8 cellular contexts compared by ENCODE assay signal in genomic region chr19:5622465-5623396, GRCh38. TPM values are rescaled to one million over a fixed set of nuclear protein-coding genes. Genes with fewer than 3 reads are reported as not detected.
DNase-seq lines count a peak whose midpoint lies in the region; ATAC-seq and TF ChIP-seq lines count a peak whose summit lies in the region.

SAFB (plus strand) TSS chr19:5623083; CDS start chr19:5623206, 123 bp downstream.
SAFB2 (minus strand) TSS chr19:5622776; CDS start chr19:5622715, 61 bp downstream.

- peak; percentile 98 for DNase-seq in AG09309 (ENCODE audit: low read depth)
- DNase-seq in NCI-H446 (lab: John Stamatoyannopoulos, UW): peak; percentile 99 to 100
- DNase-seq in activated CD4-positive, CD25-positive, alpha-beta regulatory T cell treated with anti-CD3 and anti-CD28 coated beads, Interleukin-2, amount 50 U/mL, for 16 hours (ENCODE audit: low read depth, low spot score): peak; percentile 100
- peak; percentile 97 to 100 for DNase-seq in central memory CD8-positive, alpha-beta T cell (ENCODE audit: low spot score in 2 of 2)
- peak; percentile 100 for DNase-seq in inferior parietal cortex (ENCODE audit: extremely low spot score)
- DNase-seq in spleen: peak; percentile 100

- H3K9me3 ChIP-seq in spleen: no peaks in the 10 kb centered on the region

- 0% methylated on average over 73 to 116 of the region's 116 CpGs for WGBS in spleen, 5 donors

- peaks cover 0 to 66% (median 40%) of the 10 kb centered on the region in 6 donors for H3K36me3 ChIP-seq in spleen

- peak within 1 kb of the TSS; percentile 100 for H3K4me3 Mint-ChIP-seq in central memory CD8-positive, alpha-beta T cell

- peak within 1 kb of the TSS; percentile 100 for H3K27ac Mint-ChIP-seq in central memory CD8-positive, alpha-beta T cell (ENCODE audit: low read depth)

- intact Hi-C loops in spleen (cut with DNase I; ENCODE audit: low total_unique reads): loop anchor here (10.0 kb wide), 1 partner anchor 52 kb away; no protein-coding TSS in a partner anchor

- peaks cover 63% of the 10 kb centered on the region for H3K36me3 Mint-ChIP-seq in central memory CD8-positive, alpha-beta T cell (ENCODE audit: insufficient read depth)

- peaks cover 66 to 86% (median 79%) of the 10 kb centered on the region in 6 donors for H3K4me1 ChIP-seq in spleen

- peak within 1 kb of the TSS; percentile 82 to 99 (median 96) for H3K27ac ChIP-seq in spleen

- H3K4me1 Mint-ChIP-seq in central memory CD8-positive, alpha-beta T cell: peaks cover 74% of the 10 kb centered on the region

- no peaks in the 10 kb centered on the region for H3K27me3 ChIP-seq in spleen (replicated peaks in 1 of 7)

- ATAC-seq in GM19025 (IDR thresholded peaks at IDR 0.05; ENCODE audit: low read depth, unreplicated experiment) (peak; percentile 78), HG03342 (IDR thresholded peaks at IDR 0.05; ENCODE audit: unreplicated experiment) (peak; percentile 79)
- peak; percentile 84 for ATAC-seq in central memory CD8-positive, alpha-beta T cell (replicated peaks; ENCODE audit: extremely low read depth, poor library complexity, severe bottlenecking)

- no peak for TF ChIP-seq CTCF in AG09309 (IDR thresholded peaks at IDR 0.05; ENCODE audit: control insufficient read depth, insufficient read depth, low read depth, low read length, missing control alignments)
- peak in 5 of 11 experiments; percentile 6 to 50 (median 21) for TF ChIP-seq CTCF in spleen (IDR thresholded peaks at IDR 0.05 in 8 of 11, conservative IDR thresholded peaks at IDR 0.05 in 3 of 11)

- no peaks in the 10 kb centered on the region for H3K9me3 Mint-ChIP-seq in central memory CD8-positive, alpha-beta T cell

- peak within 1 kb of the TSS; percentile 95 for H3K4me3 ChIP-seq in AG09309 (ENCODE audit: control insufficient read depth, low read depth, low read length)
- peak within 1 kb of the TSS; percentile 85 to 99 (median 92) for H3K4me3 ChIP-seq in spleen

- TF ChIP-seq POLR2A in spleen (IDR thresholded peaks at IDR 0.05): peak; percentile 75 to 90 (median 75)

- H3K27me3 Mint-ChIP-seq in central memory CD8-positive, alpha-beta T cell: no peaks in the 10 kb centered on the region

RNA-seq across cellular contexts. Expression of gene SAFB, which starts in this region (rescaled TPM):
- 100 to 1,000 TPM in 5 of 7 donors, 10 to 100 TPM in 2; 94.5 to 161 (median 112) TPM for total RNA-seq in spleen
- polyA plus RNA-seq in spleen: 10 to 100 TPM; 41.7 to 70.0 (median 64.8) TPM

RNA-seq across cellular contexts. Expression of gene SAFB2, which starts in this region (rescaled TPM):
- 100 to 1,000 TPM in 6 of 7 donors, 10 to 100 TPM in 1; 73.4 to 146 (median 117) TPM for total RNA-seq in spleen
- 10 to 100 TPM; 34.8 to 90.6 (median 60.1) TPM for polyA plus RNA-seq in spleen

Comparison
In these comparisons a context has a peak if more than half of its experiments do, and no peak if none do; other contexts are left out.
1. Peak in every context shown above with its lines: DNase-seq, ATAC-seq, H3K4me3 ChIP-seq and H3K27ac ChIP-seq.